ENCODE assay signal across 11 cellular contexts in genomic region chr16:53043986-53044571, GRCh38. TPM values are rescaled to one million over a fixed set of nuclear protein-coding genes. Genes with fewer than 3 reads are reported as not detected.
DNase-seq lines count a peak whose midpoint lies in the region; ATAC-seq and TF ChIP-seq lines count a peak whose summit lies in the region.
"Had no signal": no experiment of that assay in that cellular context is flagged by ENCODE, and none has a peak within 500 bp of the region (broad histone marks: within the 10 kb centered on the region; RNA-seq: fewer than 3 reads in every experiment).

No MANE protein-coding gene starts in this region.

- H3K4ac ChIP-seq in mesendoderm (ENCODE audit: low read depth, low read length), result peak overlapping the region; percentile 41

- peak overlapping the region; percentile 37 for H3K4me2 ChIP-seq in mesendoderm (ENCODE audit: low read length)

- H3K27ac ChIP-seq in mesendoderm (ENCODE audit: low read depth, low read length), result peak overlapping the region; percentile 30
- H3K27ac ChIP-seq in upper lobe of right lung, result no peak overlapping the region
- no peak overlapping the region for H3K27ac ChIP-seq in aorta (ENCODE audit: low read depth in 1 of 2, low read length in 2 of 2)

- H2BK15ac ChIP-seq in mesendoderm (replicated peaks; ENCODE audit: low read depth), result no peak overlapping the region

- no peak overlapping the region for H2AK5ac ChIP-seq in mesendoderm (ENCODE audit: low read length)

- ATAC-seq in upper lobe of right lung, result peak; percentile 29
- ATAC-seq in aorta (ENCODE audit: low FRiP score), result no peak

- peaks cover 2% of the 10 kb centered on the region for H3K27me3 Mint-ChIP-seq in activated CD4-positive, alpha-beta T cell treated with anti-CD3 and anti-CD28 coated beads, Interleukin-2, amount 10 ng/mL, durations not matched to agents 7 days and 5 days

- H3K9me3 Mint-ChIP-seq in activated CD4-positive, alpha-beta T cell treated with anti-CD3 and anti-CD28 coated beads, Interleukin-2, amount 10 ng/mL, durations not matched to agents 7 days and 5 days, result no peaks in the 10 kb centered on the region
- H3K9me3 Mint-ChIP-seq: activated B cell treated with CpG ODN at 0.5 μM for 24 hours had no signal

- H3K36me3 Mint-ChIP-seq in activated CD4-positive, alpha-beta T cell treated with anti-CD3 and anti-CD28 coated beads, Interleukin-2, amount 10 ng/mL, durations not matched to agents 7 days and 5 days (ENCODE audit: low read depth), result no peaks in the 10 kb centered on the region

- CTCF ChIA-PET in activated CD4-positive, alpha-beta T cell treated with anti-CD3 and anti-CD28 coated beads, Interleukin-2, amount 10 ng/mL, durations not matched to agents 7 days and 5 days (lab: Charles Lee), result interaction anchor here (2.0 kb wide), 1 partner anchor 11 kb away, joined by 7 read pairs; the partner anchor contains the start of gene CHD9

- H3K36me3 ChIP-seq in mesendoderm (ENCODE audit: control insufficient read depth, insufficient read depth, low read length) (no peaks in the 10 kb centered on the region), upper lobe of right lung (no peaks in the 10 kb centered on the region), aorta (ENCODE audit: control insufficient read depth in 1 of 2, insufficient read depth in 2 of 2, low read length in 1 of 2) (no peaks in the 10 kb centered on the region)

- no CpG with 5 or more reads among the region's 11 CpGs for WGBS in mesendoderm (ENCODE audit: extremely low coverage, insufficient coverage, low lambda C conversion rate)
- 14 to 15% methylated on average over 11 of the region's 11 CpGs for WGBS in aorta, 2 donors

- H3K23ac ChIP-seq in mesendoderm (ENCODE audit: low read length), result no peak overlapping the region

- H3K4me3 ChIP-seq in epithelial cell of proximal tubule (ENCODE audit: low read depth, low read length) (peak overlapping the region; percentile 12), mesendoderm (ENCODE audit: low read length) (no peak overlapping the region), upper lobe of right lung (no peak overlapping the region), aorta (ENCODE audit: low read length in 2 of 2) (no peak overlapping the region)

- H4K5ac ChIP-seq in mesendoderm (ENCODE audit: low read length), result no peak overlapping the region

- POLR2A ChIA-PET in activated CD4-positive, alpha-beta T cell treated with anti-CD3 and anti-CD28 coated beads, Interleukin-2, amount 10 ng/mL, durations not matched to agents 7 days and 5 days (lab: Charles Lee), result no interaction called here

- intact Hi-C loops in upper lobe of right lung (cut with DNase I) (no loop called here), aorta (cut with DNase I) (no loop called here)

- no peaks in the 10 kb centered on the region for H3K79me1 ChIP-seq in mesendoderm (ENCODE audit: low read length)

- H3K4me1 Mint-ChIP-seq in activated CD4-positive, alpha-beta T cell treated with anti-CD3 and anti-CD28 coated beads, Interleukin-2, amount 10 ng/mL, durations not matched to agents 7 days and 5 days, result no peaks in the 10 kb centered on the region

- H3K4me3 Mint-ChIP-seq in activated CD4-positive, alpha-beta T cell treated with anti-CD3 and anti-CD28 coated beads, Interleukin-2, amount 10 ng/mL, durations not matched to agents 7 days and 5 days, result no peak overlapping the region
- H3K4me3 Mint-ChIP-seq: activated B cell treated with CpG ODN at 0.5 μM for 24 hours had no signal

- H4K8ac ChIP-seq in mesendoderm (ENCODE audit: low read depth, low read length), result no peak overlapping the region

- H3K9me3 ChIP-seq in upper lobe of right lung (no peaks in the 10 kb centered on the region), aorta (ENCODE audit: control insufficient read depth, low read length) (no peaks in the 10 kb centered on the region)

- H3K27me3 ChIP-seq in mesendoderm (ENCODE audit: insufficient read depth, low read length, poor library complexity) (no peaks in the 10 kb centered on the region), upper lobe of right lung (no peaks in the 10 kb centered on the region), aorta (ENCODE audit: control insufficient read depth in 1 of 2, insufficient read depth in 2 of 2, low read length in 1 of 2) (no peaks in the 10 kb centered on the region)

- H3K18ac ChIP-seq in mesendoderm (ENCODE audit: low read length), result peak overlapping the region; percentile 28

- no peak for TF ChIP-seq CTCF in epithelial cell of proximal tubule (conservative IDR thresholded peaks at IDR 0.05; ENCODE audit: low read depth, low read length)
- TF ChIP-seq CTCF in upper lobe of right lung (IDR thresholded peaks at IDR 0.05), result no peak

- peak overlapping the region; percentile 18 for H3K9ac ChIP-seq in mesendoderm (ENCODE audit: low read length)

- H3K79me2 ChIP-seq in mesendoderm (ENCODE audit: control insufficient read depth, insufficient read depth, low read length), result no peaks in the 10 kb centered on the region

- DNase-seq in NCI-H146 (lab: John Stamatoyannopoulos, UW) (peak; percentile 4), NCI-H146 treated with DMSO at 0.1 percent for 48 hours (lab: John Stamatoyannopoulos, UW; ENCODE audit: unreplicated experiment) (no peak), epithelial cell of proximal tubule (ENCODE audit: low read depth) (peak; percentile 72), mesendoderm (peak; percentile 97), upper lobe of right lung (no peak), A172 (ENCODE audit: low spot score) (no peak), aorta (no peak)
- DNase-seq in activated CD4-positive, alpha-beta T cell treated with anti-CD3 and anti-CD28 coated beads, Interleukin-2, amount 10 ng/mL, durations not matched to agents 7 days and 5 days, result no peak
- DNase-seq: activated B cell treated with CpG ODN at 0.5 μM for 24 hours; NK-92 treated with Interleukin-12 subunit alpha and Interleukin-12 subunit beta, amount 100 ng/mL, for 24 hours; stimulated activated CD4-positive, alpha-beta T cell treated with anti-CD3 and anti-CD28 coated beads, Interleukin-2, amount 100 ng/mL, for 24 hours had no signal

- H3K27ac Mint-ChIP-seq in activated CD4-positive, alpha-beta T cell treated with anti-CD3 and anti-CD28 coated beads, Interleukin-2, amount 10 ng/mL, durations not matched to agents 7 days and 5 days, result no peak overlapping the region
- H3K27ac Mint-ChIP-seq: activated B cell treated with CpG ODN at 0.5 μM for 24 hours had no signal

- H2BK120ac ChIP-seq in mesendoderm (ENCODE audit: low read depth, low read length), result no peak overlapping the region

- peak overlapping the region; percentile 69 for H3K56ac ChIP-seq in mesendoderm (ENCODE audit: low read length)

- peak overlapping the region; percentile 48 for H2BK5ac ChIP-seq in mesendoderm (ENCODE audit: low read length)

- H3K4me1 ChIP-seq in mesendoderm (ENCODE audit: control insufficient read depth, low read depth, low read length) (peaks cover 27% of the 10 kb centered on the region), upper lobe of right lung (peaks cover 5% of the 10 kb centered on the region), aorta (ENCODE audit: control insufficient read depth in 1 of 2, insufficient read depth in 2 of 2, low read length in 2 of 2) (no peaks in the 10 kb centered on the region)

RNA-seq across cellular contexts. Expression of gene CHD9NB, which starts 8.6 kb away (rescaled TPM):
- total RNA-seq in epithelial cell of proximal tubule (0.07 and 1.5 TPM in 2 replicates), upper lobe of right lung (1.1 TPM), aorta (1 to 10 TPM in 1 of 2 donors, under 1 TPM in 1; 0.88 to 2.3 TPM)
- 0.65 TPM for polyA plus RNA-seq in mesendoderm (2013, experiment 1 of 2)
- 0.84 TPM for polyA plus RNA-seq in mesendoderm (2013, experiment 2 of 2)
- 1.0 and 1.6 TPM in 2 replicates for total RNA-seq in A172 (2014; rRNA removed; shearing (Covaris generic))
- polyA plus RNA-seq in aorta, result 1 to 10 TPM in 1 of 2 donors, under 1 TPM in 1; 0.36 to 1.1 TPM
- total RNA-seq in activated CD4-positive, alpha-beta T cell treated with anti-CD3 and anti-CD28 coated beads, Interleukin-2, amount 10 ng/mL, durations not matched to agents 7 days and 5 days, result under 1 TPM; 0.15 to 0.27 TPM
- total RNA-seq: activated B cell treated with CpG ODN at 0.5 μM for 24 hours had no signal

RNA-seq across cellular contexts. Expression of gene CHD9, which starts 10.7 kb away (rescaled TPM):
- total RNA-seq in epithelial cell of proximal tubule (10.6 and 14.6 TPM in 2 replicates), upper lobe of right lung (81.4 TPM), aorta (100 to 1,000 TPM in 1 of 2 donors, 10 to 100 TPM in 1; 87.3 to 133 TPM)
- 15.7 TPM for polyA plus RNA-seq in mesendoderm (2013, experiment 1 of 2)
- polyA plus RNA-seq in mesendoderm (2013, experiment 2 of 2), result 15.7 TPM
- total RNA-seq in A172 (2014; rRNA removed; shearing (Covaris generic)), result 28.8 and 35.5 TPM in 2 replicates
- 10 to 100 TPM in 1 of 2 donors, 1 to 10 TPM in 1; 9.6 to 16.6 TPM for polyA plus RNA-seq in aorta
- 10 to 100 TPM; 20.5 to 23.9 TPM for total RNA-seq in activated CD4-positive, alpha-beta T cell treated with anti-CD3 and anti-CD28 coated beads, Interleukin-2, amount 10 ng/mL, durations not matched to agents 7 days and 5 days

Comparison
In these comparisons a context has a peak if more than half of its experiments do, and no peak if none do; other contexts are left out.
1. DNase-seq: peak in NCI-H146 (single experiment), epithelial cell of proximal tubule (single experiment) and mesendoderm (single experiment); none in NCI-H146 treated with DMSO at 0.1 percent for 48 hours (single experiment), upper lobe of right lung (single experiment), A172 (single experiment), aorta (0 of 2) and activated CD4-positive, alpha-beta T cell treated with anti-CD3 and anti-CD28 coated beads, Interleukin-2, amount 10 ng/mL, durations not matched to agents 7 days and 5 days (single experiment).